18 cellular contexts compared by ENCODE assay signal in the genomic region with DNA sequence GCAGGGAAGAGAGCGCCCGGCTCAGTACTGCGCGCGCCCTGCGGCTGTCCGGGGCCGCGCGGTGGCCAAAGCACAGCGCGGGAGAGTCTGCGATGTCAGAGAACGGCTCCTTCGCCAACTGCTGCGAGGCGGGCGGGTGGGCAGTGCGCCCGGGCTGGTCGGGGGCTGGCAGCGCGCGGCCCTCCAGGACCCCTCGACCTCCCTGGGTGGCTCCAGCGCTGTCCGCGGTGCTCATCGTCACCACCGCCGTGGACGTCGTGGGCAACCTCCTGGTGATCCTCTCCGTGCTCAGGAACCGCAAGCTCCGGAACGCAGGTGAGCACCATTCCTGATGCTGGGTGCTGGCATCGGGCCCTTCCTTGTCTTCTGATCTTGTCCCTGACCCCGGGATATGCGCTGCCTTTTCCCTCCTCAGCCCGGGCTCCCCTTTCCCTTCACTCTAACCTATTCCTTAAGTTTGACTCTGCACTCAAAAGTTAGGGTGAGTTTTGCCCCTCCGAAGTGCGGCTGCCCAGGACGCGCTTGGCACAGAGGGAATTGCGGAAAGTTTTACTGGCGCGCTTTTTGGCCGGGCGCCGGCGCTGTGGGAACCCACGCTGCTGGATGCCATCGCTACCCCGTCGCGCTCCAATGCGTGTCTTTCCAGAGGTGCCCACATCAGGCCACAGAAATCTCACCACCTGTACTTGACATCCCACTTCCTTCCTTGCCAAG. TPM values are rescaled to one million over a fixed set of nuclear protein-coding genes. Genes with fewer than 3 reads are reported as not detected.
A peak's percentile ranks its signal among the peaks of the same experiment; 100 is the strongest.
DNase-seq lines count a peak whose midpoint lies in the region; FAIRE-seq and TF ChIP-seq lines count a peak whose summit lies in the region.
"Had no signal": no experiment of that assay in that cellular context is flagged by ENCODE, and none has a peak within 500 bp of the region (broad histone marks: within the 10 kb centered on the region; RNA-seq: fewer than 3 reads in every experiment).

A gene (plus strand): TSS at position 18 of the 714 bp plus-strand sequence. CDS start 75 bp downstream, at position 93.

- in situ Hi-C loops in astrocyte of the spinal cord (cut with HindIII; ENCODE audit: low sequenced_read_pairs), result no loop called here

- no peaks in the 10 kb centered on the region for H3K9me3 ChIP-seq in MG63

- no peaks in the 10 kb centered on the region for H3K36me3 ChIP-seq in MG63

- no peak for TF ChIP-seq CTCF in astrocyte of the spinal cord (IDR thresholded peaks at IDR 0.05; ENCODE audit: low read depth, low read length)

- H3K4me3 ChIP-seq in MG63, result peak within 1 kb of the TSS; percentile 9; the same call in 1 of the 2 replicates
- peak within 1 kb of the TSS; percentile 6 for H3K4me3 ChIP-seq in astrocyte of the spinal cord (ENCODE audit: low read depth, low read length)
- H3K4me3 ChIP-seq in skeletal muscle cell (ENCODE audit: low read depth, low read length), result peak within 1 kb of the TSS; percentile 30

- no peak for FAIRE-seq in HTR-8/SVneo (lab: Jason Lieb, UNC)
- FAIRE-seq: H54 had no signal

- H3K27me3 ChIP-seq in MG63, result peaks cover 6% of the 10 kb centered on the region; the same call in 1 of the 2 replicates

- peak; percentile 19 for DNase-seq in MG63
- no peak for DNase-seq in astrocyte of the spinal cord (ENCODE audit: low read depth, low spot score)
- peak; percentile 58 for DNase-seq in iPS-NIHi11 (ENCODE audit: low spot score)
- DNase-seq in skeletal muscle cell (ENCODE audit: low read depth), result no peak
- no peak for DNase-seq in effector CD4-positive, alpha-beta T cell
- DNase-seq in HTR-8/SVneo (ENCODE audit: insufficient read length, low spot score), result no peak
- DNase-seq in NCI-H128 (lab: John Stamatoyannopoulos, UW; ENCODE audit: unreplicated experiment), result no peak
- DNase-seq: activated CD4-positive, alpha-beta T cell treated with anti-CD3 and anti-CD28 coated beads for 36 hours; activated T-cell treated with anti-CD3 and anti-CD28 coated beads, Interleukin-2, amount 50 U/mL, for 4 hours; amniotic stem cell; foreskin fibroblast; kidney glomerular epithelial cell; naive B cell; PC-3; T-helper 1 cell had no signal

RNA-seq across cellular contexts. Expression of the gene that starts here (rescaled TPM):
- not detected in 2 replicates for total RNA-seq in MG63 (2014; rRNA removed; shearing (Covaris generic); ENCODE audit: low replicate concordance)
- total RNA-seq: activated CD4-positive, alpha-beta T cell treated with anti-CD3 and anti-CD28 coated beads for 36 hours; activated T-cell treated with anti-CD3 and anti-CD28 coated beads, Interleukin-2, amount 50 U/mL, for 4 hours; G401; PC-3; sciatic nerve had no signal

Comparison
In these comparisons a context has a peak if more than half of its experiments do, and no peak if none do; other contexts are left out.
1. Peak in DNase-seq and H3K4me3 ChIP-seq in MG63; RNA of the gene not detected or under 1 TPM.